ENCODE assay signal across 1 cellular context in the genomic region with DNA sequence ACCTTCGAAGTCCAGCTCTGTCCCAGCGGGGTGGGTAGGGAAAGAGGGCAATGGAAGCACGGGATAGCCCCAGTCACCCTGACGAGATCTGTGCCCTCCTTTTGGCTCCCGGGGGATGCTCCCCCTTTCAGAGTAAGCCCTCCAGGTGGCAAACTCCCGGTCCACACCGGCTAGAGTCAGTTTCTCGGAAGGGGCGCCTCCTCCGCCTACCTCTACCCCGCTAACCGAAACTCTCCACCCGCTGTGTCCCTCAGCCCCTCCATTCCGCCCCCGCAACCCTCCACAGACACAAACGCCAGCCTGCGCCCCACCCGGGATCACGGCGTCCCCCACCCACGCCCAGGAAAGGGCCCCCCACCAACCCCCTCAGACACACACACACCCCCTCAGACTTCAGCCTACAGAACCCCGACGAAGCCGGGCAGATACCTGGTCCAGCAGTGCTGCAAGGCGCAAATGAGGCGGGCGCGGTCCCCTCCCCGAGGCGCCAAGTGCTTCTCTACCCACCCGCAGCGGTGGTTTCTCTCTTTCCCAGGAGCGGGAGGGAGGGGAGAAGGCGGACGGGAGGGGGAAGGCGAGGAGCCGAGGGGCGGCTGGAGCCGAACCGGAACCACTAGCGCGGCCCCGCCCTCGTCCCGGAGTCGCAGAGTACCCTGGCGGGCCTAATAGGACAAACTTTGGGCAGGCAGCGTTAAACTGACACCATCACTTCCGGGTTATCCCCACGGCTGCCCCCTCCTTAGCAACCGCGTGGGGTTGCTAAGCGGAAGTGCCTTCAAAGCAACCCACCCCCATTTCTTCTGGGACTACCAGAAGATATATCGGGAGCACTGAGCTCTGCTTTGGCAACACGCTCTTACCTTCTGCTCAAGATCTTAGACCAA.
TF ChIP-seq lines count a peak whose summit lies in the region.

A gene (minus strand): TSS at position 615 of the 884 bp plus-strand sequence. CDS start 55,674 bp downstream, outside the sequence.

TF ChIP-seq in GM12878, 131 proteins besides CTCF, POLR2A, EP300 and RAD21 (continued from another document and continues in another):
- TF ChIP-seq, protein P1, sequence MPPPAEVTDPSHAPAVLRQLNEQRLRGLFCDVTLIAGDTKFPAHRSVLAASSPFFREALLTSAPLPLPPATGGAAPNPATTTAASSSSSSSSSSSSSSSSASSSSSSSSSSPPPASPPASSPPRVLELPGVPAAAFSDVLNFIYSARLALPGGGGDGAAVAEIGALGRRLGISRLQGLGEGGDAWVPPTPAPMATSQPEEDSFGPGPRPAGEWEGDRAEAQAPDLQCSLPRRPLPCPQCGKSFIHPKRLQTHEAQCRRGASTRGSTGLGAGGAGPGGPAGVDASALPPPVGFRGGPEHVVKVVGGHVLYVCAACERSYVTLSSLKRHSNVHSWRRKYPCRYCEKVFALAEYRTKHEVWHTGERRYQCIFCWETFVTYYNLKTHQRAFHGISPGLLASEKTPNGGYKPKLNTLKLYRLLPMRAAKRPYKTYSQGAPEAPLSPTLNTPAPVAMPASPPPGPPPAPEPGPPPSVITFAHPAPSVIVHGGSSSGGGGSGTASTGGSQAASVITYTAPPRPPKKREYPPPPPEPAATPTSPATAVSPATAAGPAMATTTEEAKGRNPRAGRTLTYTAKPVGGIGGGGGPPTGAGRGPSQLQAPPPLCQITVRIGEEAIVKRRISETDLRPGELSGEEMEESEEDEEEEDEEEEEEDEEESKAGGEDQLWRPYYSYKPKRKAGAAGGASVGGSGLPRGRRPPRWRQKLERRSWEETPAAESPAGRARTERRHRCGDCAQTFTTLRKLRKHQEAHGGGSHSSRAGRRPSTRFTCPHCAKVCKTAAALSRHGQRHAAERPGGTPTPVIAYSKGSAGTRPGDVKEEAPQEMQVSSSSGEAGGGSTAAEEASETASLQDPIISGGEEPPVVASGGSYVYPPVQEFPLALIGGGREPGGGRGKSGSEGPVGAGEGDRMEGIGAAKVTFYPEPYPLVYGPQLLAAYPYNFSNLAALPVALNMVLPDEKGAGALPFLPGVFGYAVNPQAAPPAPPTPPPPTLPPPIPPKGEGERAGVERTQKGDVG (CRISPR knock-in tag; IDR thresholded peaks at IDR 0.05) = no peak
- TF ChIP-seq, protein P2, sequence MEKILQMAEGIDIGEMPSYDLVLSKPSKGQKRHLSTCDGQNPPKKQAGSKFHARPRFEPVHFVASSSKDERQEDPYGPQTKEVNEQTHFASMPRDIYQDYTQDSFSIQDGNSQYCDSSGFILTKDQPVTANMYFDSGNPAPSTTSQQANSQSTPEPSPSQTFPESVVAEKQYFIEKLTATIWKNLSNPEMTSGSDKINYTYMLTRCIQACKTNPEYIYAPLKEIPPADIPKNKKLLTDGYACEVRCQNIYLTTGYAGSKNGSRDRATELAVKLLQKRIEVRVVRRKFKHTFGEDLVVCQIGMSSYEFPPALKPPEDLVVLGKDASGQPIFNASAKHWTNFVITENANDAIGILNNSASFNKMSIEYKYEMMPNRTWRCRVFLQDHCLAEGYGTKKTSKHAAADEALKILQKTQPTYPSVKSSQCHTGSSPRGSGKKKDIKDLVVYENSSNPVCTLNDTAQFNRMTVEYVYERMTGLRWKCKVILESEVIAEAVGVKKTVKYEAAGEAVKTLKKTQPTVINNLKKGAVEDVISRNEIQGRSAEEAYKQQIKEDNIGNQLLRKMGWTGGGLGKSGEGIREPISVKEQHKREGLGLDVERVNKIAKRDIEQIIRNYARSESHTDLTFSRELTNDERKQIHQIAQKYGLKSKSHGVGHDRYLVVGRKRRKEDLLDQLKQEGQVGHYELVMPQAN (conservative IDR thresholded peaks at IDR 0.05) = peak; percentile 96
- TF ChIP-seq HCFC1 (IDR thresholded peaks at IDR 0.05; ENCODE audit: low read length) = peak; percentile 66
- peak; percentile 60; the same call in 1 of the 2 replicates for TF ChIP-seq IRF4 (IDR thresholded peaks at IDR 0.05; ENCODE audit: low read depth, low read length)
- TF ChIP-seq TCF7 (IDR thresholded peaks at IDR 0.05; ENCODE audit: borderline replicate concordance) = no peak
- peak; percentile 71 for TF ChIP-seq CHD2 (IDR thresholded peaks at IDR 0.05; ENCODE audit: borderline replicate concordance, low read depth, low read length)
- TF ChIP-seq TCF3 (IDR thresholded peaks at IDR 0.05; ENCODE audit: borderline replicate concordance, insufficient read depth, low read depth, low read length) = no peak
- peak; percentile 75 for TF ChIP-seq CREB1 (IDR thresholded peaks at IDR 0.05; ENCODE audit: low read depth)
- TF ChIP-seq CBX3 (IDR thresholded peaks at IDR 0.05; ENCODE audit: borderline replicate concordance, low read depth) = no peak
- TF ChIP-seq, protein P3, sequence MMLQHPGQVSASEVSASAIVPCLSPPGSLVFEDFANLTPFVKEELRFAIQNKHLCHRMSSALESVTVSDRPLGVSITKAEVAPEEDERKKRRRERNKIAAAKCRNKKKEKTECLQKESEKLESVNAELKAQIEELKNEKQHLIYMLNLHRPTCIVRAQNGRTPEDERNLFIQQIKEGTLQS (IDR thresholded peaks at IDR 0.05; ENCODE audit: borderline replicate concordance, extremely low read depth, low read depth, low read length) = no peak
- peak; percentile 96 for TF ChIP-seq MXI1 (IDR thresholded peaks at IDR 0.05; ENCODE audit: low read depth, low read length)
- TF ChIP-seq GATAD2B (conservative IDR thresholded peaks at IDR 0.05; ENCODE audit: low read depth) = peak; percentile 73
- TF ChIP-seq MEF2A (IDR thresholded peaks at IDR 0.05; ENCODE audit: insufficient read depth, low read depth, low read length) = no peak
- TF ChIP-seq SREBF1 (IDR thresholded peaks at IDR 0.05; ENCODE audit: low read length) = peak; percentile 57; the same call in 1 of the 2 replicates
- TF ChIP-seq, protein P4, sequence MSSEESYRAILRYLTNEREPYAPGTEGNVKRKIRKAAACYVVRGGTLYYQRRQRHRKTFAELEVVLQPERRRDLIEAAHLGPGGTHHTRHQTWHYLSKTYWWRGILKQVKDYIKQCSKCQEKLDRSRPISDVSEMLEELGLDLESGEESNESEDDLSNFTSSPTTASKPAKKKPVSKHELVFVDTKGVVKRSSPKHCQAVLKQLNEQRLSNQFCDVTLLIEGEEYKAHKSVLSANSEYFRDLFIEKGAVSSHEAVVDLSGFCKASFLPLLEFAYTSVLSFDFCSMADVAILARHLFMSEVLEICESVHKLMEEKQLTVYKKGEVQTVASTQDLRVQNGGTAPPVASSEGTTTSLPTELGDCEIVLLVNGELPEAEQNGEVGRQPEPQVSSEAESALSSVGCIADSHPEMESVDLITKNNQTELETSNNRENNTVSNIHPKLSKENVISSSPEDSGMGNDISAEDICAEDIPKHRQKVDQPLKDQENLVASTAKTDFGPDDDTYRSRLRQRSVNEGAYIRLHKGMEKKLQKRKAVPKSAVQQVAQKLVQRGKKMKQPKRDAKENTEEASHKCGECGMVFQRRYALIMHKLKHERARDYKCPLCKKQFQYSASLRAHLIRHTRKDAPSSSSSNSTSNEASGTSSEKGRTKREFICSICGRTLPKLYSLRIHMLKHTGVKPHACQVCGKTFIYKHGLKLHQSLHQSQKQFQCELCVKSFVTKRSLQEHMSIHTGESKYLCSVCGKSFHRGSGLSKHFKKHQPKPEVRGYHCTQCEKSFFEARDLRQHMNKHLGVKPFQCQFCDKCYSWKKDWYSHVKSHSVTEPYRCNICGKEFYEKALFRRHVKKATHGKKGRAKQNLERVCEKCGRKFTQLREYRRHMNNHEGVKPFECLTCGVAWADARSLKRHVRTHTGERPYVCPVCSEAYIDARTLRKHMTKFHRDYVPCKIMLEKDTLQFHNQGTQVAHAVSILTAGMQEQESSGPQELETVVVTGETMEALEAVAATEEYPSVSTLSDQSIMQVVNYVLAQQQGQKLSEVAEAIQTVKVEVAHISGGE (CRISPR knock-in tag; IDR thresholded peaks at IDR 0.05) = no peak
- TF ChIP-seq EGR1 (IDR thresholded peaks at IDR 0.05; ENCODE audit: borderline replicate concordance in 1 of 2, low read depth in 2 of 2, low read length in 2 of 2) = peak; percentile 45 to 92
- TF ChIP-seq NR2C2 (IDR thresholded peaks at IDR 0.05; ENCODE audit: borderline replicate concordance, control insufficient read depth, insufficient read length, low read depth) = peak; percentile 83
- TF ChIP-seq ZSCAN29 (IDR thresholded peaks at IDR 0.05) = no peak
- peak; percentile 47 to 69; a peak in 2 of 4 replicates for TF ChIP-seq SRF (IDR thresholded peaks at IDR 0.05; ENCODE audit: low read depth in 2 of 2, low read length in 2 of 2)
- TF ChIP-seq BMI1 (IDR thresholded peaks at IDR 0.05; ENCODE audit: borderline replicate concordance) = peak; percentile 93
- TF ChIP-seq SIN3A (IDR thresholded peaks at IDR 0.05; ENCODE audit: low read depth, low read length) = peak; percentile 97
- peak; percentile 18; the same call in 1 of the 2 replicates for TF ChIP-seq RUNX3 (IDR thresholded peaks at IDR 0.05; ENCODE audit: low read length)
- peak in 1 of 2 experiments; percentile 7; a peak in 1 of 4 replicates for TF ChIP-seq IKZF2 (IDR thresholded peaks at IDR 0.05)
- TF ChIP-seq PAX5 (IDR thresholded peaks at IDR 0.05; ENCODE audit: borderline replicate concordance, low read depth, low read length) = 0 out of 2 replicates have a peak, but pooled peaks have one; percentile 32
- TF ChIP-seq BHLHE40 (IDR thresholded peaks at IDR 0.05; ENCODE audit: borderline replicate concordance in 1 of 2, low read depth in 2 of 2, low read length in 1 of 2) = peak in 1 of 2 experiments; percentile 27; a peak in 1 of 4 replicates
- TF ChIP-seq, protein P5, sequence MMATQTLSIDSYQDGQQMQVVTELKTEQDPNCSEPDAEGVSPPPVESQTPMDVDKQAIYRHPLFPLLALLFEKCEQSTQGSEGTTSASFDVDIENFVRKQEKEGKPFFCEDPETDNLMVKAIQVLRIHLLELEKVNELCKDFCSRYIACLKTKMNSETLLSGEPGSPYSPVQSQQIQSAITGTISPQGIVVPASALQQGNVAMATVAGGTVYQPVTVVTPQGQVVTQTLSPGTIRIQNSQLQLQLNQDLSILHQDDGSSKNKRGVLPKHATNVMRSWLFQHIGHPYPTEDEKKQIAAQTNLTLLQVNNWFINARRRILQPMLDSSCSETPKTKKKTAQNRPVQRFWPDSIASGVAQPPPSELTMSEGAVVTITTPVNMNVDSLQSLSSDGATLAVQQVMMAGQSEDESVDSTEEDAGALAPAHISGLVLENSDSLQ (IDR thresholded peaks at IDR 0.05) = peak; percentile 47; the same call in 1 of the 2 replicates
- peak; percentile 60 for TF ChIP-seq RFX5 (IDR thresholded peaks at IDR 0.05; ENCODE audit: low read depth, low read length)
- peak; percentile 98 for TF ChIP-seq NR2C1 (IDR thresholded peaks at IDR 0.05)
- TF ChIP-seq, protein P6, sequence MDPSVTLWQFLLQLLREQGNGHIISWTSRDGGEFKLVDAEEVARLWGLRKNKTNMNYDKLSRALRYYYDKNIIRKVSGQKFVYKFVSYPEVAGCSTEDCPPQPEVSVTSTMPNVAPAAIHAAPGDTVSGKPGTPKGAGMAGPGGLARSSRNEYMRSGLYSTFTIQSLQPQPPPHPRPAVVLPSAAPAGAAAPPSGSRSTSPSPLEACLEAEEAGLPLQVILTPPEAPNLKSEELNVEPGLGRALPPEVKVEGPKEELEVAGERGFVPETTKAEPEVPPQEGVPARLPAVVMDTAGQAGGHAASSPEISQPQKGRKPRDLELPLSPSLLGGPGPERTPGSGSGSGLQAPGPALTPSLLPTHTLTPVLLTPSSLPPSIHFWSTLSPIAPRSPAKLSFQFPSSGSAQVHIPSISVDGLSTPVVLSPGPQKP (IDR thresholded peaks at IDR 0.05; ENCODE audit: low read depth, low read length) = peak; percentile 60
- TF ChIP-seq IKZF1 (conservative IDR thresholded peaks at IDR 0.05) = peak; percentile 56; the same call in 1 of the 2 replicates
- no peak for TF ChIP-seq SUZ12 (IDR thresholded peaks at IDR 0.05; ENCODE audit: unreplicated experiment)
- TF ChIP-seq RCOR1 (conservative IDR thresholded peaks at IDR 0.05; ENCODE audit: low read depth, low read length) = 0 out of 2 replicates have a peak, but pooled peaks have one; percentile 46
- TF ChIP-seq GABPA (IDR thresholded peaks at IDR 0.05; ENCODE audit: low read depth) = peak; percentile 95
- no peak for TF ChIP-seq MEF2B (IDR thresholded peaks at IDR 0.05; ENCODE audit: partially characterized antibody, poor library complexity, severe bottlenecking)
- TF ChIP-seq LARP7 (IDR thresholded peaks at IDR 0.05) = peak; percentile 56; the same call in 1 of the 2 replicates
- TF ChIP-seq EED (IDR thresholded peaks at IDR 0.05; ENCODE audit: low read depth) = peak; percentile 26
- TF ChIP-seq, protein P7, sequence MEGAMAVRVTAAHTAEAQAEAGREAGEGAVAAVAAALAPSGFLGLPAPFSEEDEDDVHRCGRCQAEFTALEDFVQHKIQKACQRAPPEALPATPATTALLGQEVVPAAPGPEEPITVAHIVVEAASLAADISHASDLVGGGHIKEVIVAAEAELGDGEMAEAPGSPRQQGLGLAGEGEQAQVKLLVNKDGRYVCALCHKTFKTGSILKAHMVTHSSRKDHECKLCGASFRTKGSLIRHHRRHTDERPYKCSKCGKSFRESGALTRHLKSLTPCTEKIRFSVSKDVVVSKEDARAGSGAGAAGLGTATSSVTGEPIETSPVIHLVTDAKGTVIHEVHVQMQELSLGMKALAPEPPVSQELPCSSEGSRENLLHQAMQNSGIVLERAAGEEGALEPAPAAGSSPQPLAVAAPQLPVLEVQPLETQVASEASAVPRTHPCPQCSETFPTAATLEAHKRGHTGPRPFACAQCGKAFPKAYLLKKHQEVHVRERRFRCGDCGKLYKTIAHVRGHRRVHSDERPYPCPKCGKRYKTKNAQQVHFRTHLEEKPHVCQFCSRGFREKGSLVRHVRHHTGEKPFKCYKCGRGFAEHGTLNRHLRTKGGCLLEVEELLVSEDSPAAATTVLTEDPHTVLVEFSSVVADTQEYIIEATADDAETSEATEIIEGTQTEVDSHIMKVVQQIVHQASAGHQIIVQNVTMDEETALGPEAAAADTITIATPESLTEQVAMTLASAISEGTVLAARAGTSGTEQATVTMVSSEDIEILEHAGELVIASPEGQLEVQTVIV (IDR thresholded peaks at IDR 0.05; ENCODE audit: borderline replicate concordance, partially characterized antibody) = peak; percentile 88
- no peak for TF ChIP-seq ATF7 (IDR thresholded peaks at IDR 0.05; ENCODE audit: low read depth)
- no peak; the same call in 1 of the 2 replicates for TF ChIP-seq ASH2L (IDR thresholded peaks at IDR 0.05; ENCODE audit: borderline replicate concordance, low read depth)
- peak; percentile 68; the same call in 1 of the 2 replicates for TF ChIP-seq SPI1 (IDR thresholded peaks at IDR 0.05; ENCODE audit: borderline replicate concordance, insufficient read depth, low read depth, low read length)
- TF ChIP-seq, protein P8, sequence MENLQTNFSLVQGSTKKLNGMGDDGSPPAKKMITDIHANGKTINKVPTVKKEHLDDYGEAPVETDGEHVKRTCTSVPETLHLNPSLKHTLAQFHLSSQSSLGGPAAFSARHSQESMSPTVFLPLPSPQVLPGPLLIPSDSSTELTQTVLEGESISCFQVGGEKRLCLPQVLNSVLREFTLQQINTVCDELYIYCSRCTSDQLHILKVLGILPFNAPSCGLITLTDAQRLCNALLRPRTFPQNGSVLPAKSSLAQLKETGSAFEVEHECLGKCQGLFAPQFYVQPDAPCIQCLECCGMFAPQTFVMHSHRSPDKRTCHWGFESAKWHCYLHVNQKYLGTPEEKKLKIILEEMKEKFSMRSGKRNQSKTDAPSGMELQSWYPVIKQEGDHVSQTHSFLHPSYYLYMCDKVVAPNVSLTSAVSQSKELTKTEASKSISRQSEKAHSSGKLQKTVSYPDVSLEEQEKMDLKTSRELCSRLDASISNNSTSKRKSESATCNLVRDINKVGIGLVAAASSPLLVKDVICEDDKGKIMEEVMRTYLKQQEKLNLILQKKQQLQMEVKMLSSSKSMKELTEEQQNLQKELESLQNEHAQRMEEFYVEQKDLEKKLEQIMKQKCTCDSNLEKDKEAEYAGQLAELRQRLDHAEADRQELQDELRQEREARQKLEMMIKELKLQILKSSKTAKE (IDR thresholded peaks at IDR 0.05; ENCODE audit: low read depth, poor library complexity, severe bottlenecking) = no peak
- TF ChIP-seq MTA2 (IDR thresholded peaks at IDR 0.05; ENCODE audit: low read depth) = peak; percentile 86
